Comparison of ENCODE assay signal across 7 cellular contexts in the genomic region with DNA sequence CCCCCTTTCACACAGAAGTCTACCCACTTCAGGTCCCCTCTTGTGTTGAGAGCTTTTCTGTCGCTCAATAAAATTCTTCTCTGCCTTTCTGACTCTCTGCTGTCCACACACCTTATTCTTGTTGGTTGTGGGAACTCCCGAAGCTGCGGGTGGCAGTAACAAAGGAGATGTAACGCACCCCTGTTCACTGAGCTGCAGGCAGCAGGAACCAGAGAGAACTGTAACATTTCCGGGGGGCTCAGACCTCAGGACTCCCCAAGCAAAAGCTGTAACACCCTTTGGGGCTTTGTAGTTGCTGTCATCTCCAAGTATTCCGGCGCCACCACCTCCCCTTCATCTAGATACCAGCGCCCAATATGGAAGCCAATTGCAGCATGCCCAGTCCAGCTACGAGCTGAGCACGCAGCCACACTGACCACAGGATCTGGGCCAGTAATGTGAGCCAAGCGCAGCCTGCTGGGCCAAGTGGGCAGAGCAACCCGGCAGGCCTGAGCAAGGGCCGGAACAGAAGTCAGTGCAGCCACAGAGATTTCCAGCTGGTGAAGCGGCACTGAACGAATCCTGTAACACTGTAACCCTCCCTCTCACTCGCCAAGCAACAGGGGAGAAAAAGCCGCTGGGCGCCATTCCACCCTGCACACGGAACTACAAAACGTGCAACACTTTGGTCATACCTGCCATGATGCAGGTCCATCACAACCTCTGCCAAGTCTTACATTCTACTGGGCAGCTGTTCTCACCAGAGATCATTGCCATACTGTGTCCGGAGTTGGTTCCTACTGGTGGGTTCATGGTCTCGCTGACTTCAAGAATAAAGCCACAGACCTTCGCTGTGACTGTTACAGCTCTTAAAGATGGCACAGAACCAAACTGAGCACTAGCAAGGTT.
DNase-seq lines count a peak whose midpoint lies in the region; ATAC-seq and TF ChIP-seq lines count a peak whose summit lies in the region.
"Not testable (repeated sequence)": the region's sequence is repeated elsewhere in the genome, so short reads cannot be mapped to it uniquely, and the experiment has no call there.

No MANE protein-coding gene starts in this region.

- in situ Hi-C loops in SK-MEL-5 (cut with HindIII; ENCODE audit: low pct_unique_long_range_greater_than_20kb, low sequenced_read_pairs): not testable (repeated sequence)

- H3K4me3 Mint-ChIP-seq in H9; chondrocyte (ENCODE audit: unreplicated experiment): not testable (repeated sequence)

- TF ChIP-seq CTCF in H9 (conservative IDR thresholded peaks at IDR 0.05): peak; percentile 49
- not testable (repeated sequence) for TF ChIP-seq CTCF in chondrocyte (IDR thresholded peaks at IDR 0.05); mucosa of descending colon (IDR thresholded peaks at IDR 0.05); osteoblast (IDR thresholded peaks at IDR 0.05; ENCODE audit: extremely low read depth, low read depth, low read length)

- H2AK5ac ChIP-seq in H9 (ENCODE audit: insufficient read length, low read length): not testable (repeated sequence)

- H3K9me3 Mint-ChIP-seq in H9: peaks cover 14 to 16% of the 10 kb centered on the region in 2 experiments
- H3K9me3 Mint-ChIP-seq in chondrocyte (ENCODE audit: low read depth): not testable (repeated sequence)

- H3K23me2 ChIP-seq in H9 (ENCODE audit: insufficient read length, low read depth, low read length, poor library complexity, severe bottlenecking): not testable (repeated sequence)

- not testable (repeated sequence) for H4K5ac ChIP-seq in H9 (ENCODE audit: insufficient read length, low read depth, low read length)

- not testable (repeated sequence) for H4K8ac ChIP-seq in H9 (replicated peaks; ENCODE audit: insufficient read length, low read depth, low read length)

- DNase-seq in H9, left cardiac atrium, mucosa of descending colon, aorta: not testable (repeated sequence)
- peak; percentile 41 for DNase-seq in SK-MEL-5 (ENCODE audit: low read depth, low spot score)
- peak; percentile 86 for DNase-seq in chondrocyte (ENCODE audit: low spot score)
- peak; percentile 14 for DNase-seq in osteoblast (ENCODE audit: insufficient read length, low spot score, missing footprints)

- not testable (repeated sequence) for H2BK20ac ChIP-seq in H9 (ENCODE audit: low read depth, low read length, poor library complexity, severe bottlenecking)

- not testable (repeated sequence) for H2BK120ac ChIP-seq in H9 (ENCODE audit: low read depth, low read length, poor library complexity, severe bottlenecking)

- no CpG with 5 or more reads among the region's 23 CpGs for WGBS in H9 (ENCODE audit: extremely low coverage, insufficient read length, low lambda C conversion rate)
- WGBS in aorta, 2 donors: 66 to 70% methylated on average over 23 of the region's 23 CpGs

- H2BK5ac ChIP-seq in H9 (ENCODE audit: insufficient read length, low read length): not testable (repeated sequence)

- H3K36me3 ChIP-seq in mucosa of descending colon (ENCODE audit: low read depth); osteoblast (ENCODE audit: insufficient read depth, low read length); aorta (ENCODE audit: control insufficient read depth in 1 of 2, insufficient read depth in 2 of 2, low read length in 1 of 2): not testable (repeated sequence)

- not testable (repeated sequence) for H2BK12ac ChIP-seq in H9 (ENCODE audit: insufficient read length, low read depth, low read length)

- not testable (repeated sequence) for H3K27me3 ChIP-seq in H9 (ENCODE audit: insufficient read depth, low read length); osteoblast (ENCODE audit: insufficient read depth, low read length); aorta (ENCODE audit: control insufficient read depth in 1 of 2, insufficient read depth in 2 of 2, low read length in 1 of 2)

- H3K27me3 Mint-ChIP-seq in H9 (ENCODE audit: low read depth); chondrocyte (ENCODE audit: low read depth): not testable (repeated sequence)

- not testable (repeated sequence) for H3K4ac ChIP-seq in H9 (ENCODE audit: low read depth, low read length)

- peak overlapping the region; percentile 9 for H2AFZ ChIP-seq in H9 (ENCODE audit: low read length)
- H2AFZ ChIP-seq in osteoblast (ENCODE audit: low read length): not testable (repeated sequence)

- not testable (repeated sequence) for H3K4me1 Mint-ChIP-seq in H9; chondrocyte (ENCODE audit: low read depth)

- H4K20me1 ChIP-seq in H9 (ENCODE audit: control insufficient read depth, insufficient read depth, insufficient read length); osteoblast (ENCODE audit: insufficient read depth, low read length): not testable (repeated sequence)

- H3K56ac ChIP-seq in H9 (ENCODE audit: insufficient read length, low read depth, low read length): not testable (repeated sequence)

- not testable (repeated sequence) for H3T11ph ChIP-seq in H9 (ENCODE audit: low read length)

- not testable (repeated sequence) for H3K4me2 ChIP-seq in H9 (ENCODE audit: insufficient read depth, insufficient read length, low read length); osteoblast (ENCODE audit: insufficient read depth, low read length)

- peaks cover 8 to 14% (median 8%) of the 10 kb centered on the region in 3 experiments; a peak in 6 of 7 replicates for H3K36me3 Mint-ChIP-seq in H9 (ENCODE audit: insufficient read depth in 1 of 3, low read depth in 3 of 3)
- not testable (repeated sequence) for H3K36me3 Mint-ChIP-seq in chondrocyte (ENCODE audit: low read depth)

- not testable (repeated sequence) for H3K79me2 ChIP-seq in H9 (ENCODE audit: insufficient read depth, low read length); osteoblast (ENCODE audit: insufficient read depth, low read length)

- not testable (repeated sequence) for H3K14ac ChIP-seq in H9 (ENCODE audit: insufficient read depth, low read length)

- not testable (repeated sequence) for H3K79me1 ChIP-seq in H9 (ENCODE audit: insufficient read depth, low read depth, low read length, poor library complexity, severe bottlenecking)

- H4K91ac ChIP-seq in H9 (ENCODE audit: insufficient read length, low read depth, low read length): not testable (repeated sequence)

- ATAC-seq in left cardiac atrium (peak; percentile 40 to 59), mucosa of descending colon (peak; percentile 14), aorta (ENCODE audit: low FRiP score) (peak; percentile 23)

- H3K27ac ChIP-seq in H9 (ENCODE audit: insufficient read length, low read depth, low read length); osteoblast (ENCODE audit: low read depth, low read length); aorta (ENCODE audit: low read depth in 1 of 2, low read length in 2 of 2): not testable (repeated sequence)

- H3K9me3 ChIP-seq in H9 (ENCODE audit: control insufficient read depth, low read depth, low read length); mucosa of descending colon; osteoblast (ENCODE audit: low read depth, low read length); aorta (ENCODE audit: control insufficient read depth, low read length): not testable (repeated sequence)

- H3K4me3 ChIP-seq in mucosa of descending colon; osteoblast (ENCODE audit: insufficient read depth, low read length); aorta (ENCODE audit: low read length in 2 of 2): not testable (repeated sequence)

- not testable (repeated sequence) for H3K9ac ChIP-seq in H9 (ENCODE audit: extremely low read depth, insufficient read length, low read length)

- H3K27ac Mint-ChIP-seq in H9; chondrocyte (ENCODE audit: unreplicated experiment): not testable (repeated sequence)

- not testable (repeated sequence) for H3K23ac ChIP-seq in H9 (ENCODE audit: insufficient read length, low read depth, low read length)

- not testable (repeated sequence) for H3K4me1 ChIP-seq in H9 (ENCODE audit: insufficient read depth, low read length); mucosa of descending colon (ENCODE audit: low read depth); osteoblast (ENCODE audit: insufficient read depth, low read length); aorta (ENCODE audit: control insufficient read depth in 1 of 2, insufficient read depth in 2 of 2, low read length in 2 of 2)

- intact Hi-C loops in left cardiac atrium (cut with DNase I); mucosa of descending colon (cut with DNase I, micrococcal nuclease); aorta (cut with DNase I): not testable (repeated sequence)

- not testable (repeated sequence) for H3K18ac ChIP-seq in H9 (ENCODE audit: insufficient read length, low read depth, low read length)

- not testable (repeated sequence) for H2BK15ac ChIP-seq in H9 (ENCODE audit: low read depth, low read length)
